29 cellular contexts compared by ENCODE assay signal in the genomic region with DNA sequence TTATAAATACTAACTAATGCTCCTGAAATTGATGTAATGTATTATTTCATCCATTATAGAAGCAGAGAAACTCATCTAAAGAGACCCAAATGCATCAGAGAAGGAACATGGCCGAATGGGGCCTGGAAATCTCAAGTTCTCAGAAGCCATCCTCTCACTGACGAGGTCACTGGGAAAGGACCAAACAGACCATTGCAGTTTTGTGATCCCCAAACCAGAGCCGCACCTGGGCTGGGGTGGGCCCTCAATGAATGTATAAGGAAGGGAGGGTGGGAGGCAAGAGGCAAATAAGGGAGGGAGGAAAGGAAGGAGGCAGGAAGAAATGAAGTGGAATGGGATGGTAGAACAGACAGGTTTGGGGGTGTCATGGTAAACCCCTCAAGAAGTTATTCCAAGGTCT.
"Had no signal": no experiment of that assay in that cellular context is flagged by ENCODE, and none has a peak within 500 bp of the region (broad histone marks: within the 10 kb centered on the region; RNA-seq: fewer than 3 reads in every experiment).

No MANE protein-coding gene starts in this region.

- H3K4me1 ChIP-seq: ascending aorta, Peyer's patch had no signal

- H3K27me3 ChIP-seq: ascending aorta, body of pancreas, MG63, Peyer's patch had no signal

- H3K9ac ChIP-seq: KMS-11 had no signal

- H3K4me2 ChIP-seq: KMS-11 had no signal

- H3K9me3 ChIP-seq: ascending aorta, body of pancreas, MG63, Peyer's patch had no signal

- H3K4me3 ChIP-seq: ascending aorta, body of pancreas, MG63, Peyer's patch had no signal

- H3K36me3 ChIP-seq: ascending aorta, MG63, Peyer's patch had no signal

- H3K27ac ChIP-seq: ascending aorta, body of pancreas, KMS-11, Peyer's patch, VCaP had no signal

- DNase-seq: activated CD4-positive, alpha-beta memory T cell treated with anti-CD3 and anti-CD28 coated beads, Interleukin-2, amount 10 ng/mL, durations not matched to agents 7 days and 5 days; activated CD4-positive, alpha-beta T cell treated with anti-CD3 and anti-CD28 coated beads for 36 hours; activated CD4-positive, alpha-beta T cell treated with anti-CD3 and anti-CD28 coated beads, Interleukin-2, amount 50 U/mL, for 1 hour; activated effector memory CD4-positive, alpha-beta T cell treated with anti-CD3 and anti-CD28 coated beads, Interleukin-2, amount 50 U/mL, for 16 hours; activated naive CD4-positive, alpha-beta T cell treated with Interleukin-2 at 50 U/mL for 16 hours; activated naive CD8-positive, alpha-beta T cell treated with anti-CD3 and anti-CD28 coated beads, Interleukin-2, amount 50 U/mL, for 24 hours; activated T-cell treated with anti-CD3 and anti-CD28 coated beads, Interleukin-2, amount 50 U/mL, for 4 hours; amniotic stem cell; body of pancreas; central memory CD4-positive, alpha-beta T cell; MG63; MV-4-11; NCI-H1092 treated with DMSO at 0.1 percent for 48 hours; NCI-H1417 treated with DMSO at 0.1 percent for 48 hours; NCI-H1694; NCI-H2029; NCI-H2107; NCI-H345; NCI-H510A; NCI-H526 treated with DMSO at 0.1 percent for 48 hours; NCI-H82; Peyer's patch; SHP77 treated with DMSO at 0.1 percent for 48 hours; T-helper 17 cell; T-helper 9 cell had no signal

- ATAC-seq: activated CD4-positive, alpha-beta T cell treated with anti-CD3 and anti-CD28 coated beads for 36 hours; activated naive CD4-positive, alpha-beta T cell treated with anti-CD3 and anti-CD28 coated beads, Interleukin-2, amount 50 U/mL, for 72 hours; activated naive CD8-positive, alpha-beta T cell treated with anti-CD3 and anti-CD28 coated beads, Interleukin-2, amount 50 U/mL, for 24 hours; activated T-cell treated with anti-CD3 and anti-CD28 coated beads, Interleukin-2, amount 50 U/mL, for 4 hours; body of pancreas; T-helper 17 cell had no signal
